12 cellular contexts compared by ENCODE assay signal in the genomic region with DNA sequence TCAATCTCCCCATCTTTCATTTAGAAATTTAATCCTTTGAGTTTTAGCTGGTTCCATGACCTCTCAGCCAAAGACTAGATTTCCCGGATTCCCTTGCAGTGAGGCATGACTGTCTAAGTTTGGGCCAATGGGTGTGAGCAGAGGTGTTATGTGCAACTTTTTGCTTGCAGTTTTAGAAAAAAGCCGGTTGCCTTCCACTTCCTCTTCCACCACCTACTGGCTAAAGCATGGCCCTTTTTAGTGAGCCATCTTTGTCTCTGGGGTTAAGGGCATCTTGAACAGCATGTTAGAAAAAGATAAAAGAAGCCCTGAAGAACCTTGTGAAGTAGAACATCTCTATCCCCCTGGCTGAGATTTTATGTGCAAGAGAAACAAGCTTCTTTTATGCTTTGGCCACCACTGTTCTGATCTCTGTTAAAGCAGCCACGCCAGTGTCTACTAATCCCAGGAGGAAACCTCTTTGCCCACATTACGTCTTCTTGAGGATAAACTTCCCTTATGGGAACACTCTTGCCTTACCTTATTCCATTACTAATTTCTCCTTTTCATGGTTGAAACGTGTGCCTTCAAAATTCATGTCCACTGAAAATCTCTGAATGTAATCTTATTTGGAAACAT.
DNase-seq lines count a peak whose midpoint lies in the region; ATAC-seq, FAIRE-seq and TF ChIP-seq lines count a peak whose summit lies in the region.
"Had no signal": no experiment of that assay in that cellular context is flagged by ENCODE, and none has a peak within 500 bp of the region (broad histone marks: within the 10 kb centered on the region; RNA-seq: fewer than 3 reads in every experiment).

No MANE protein-coding gene starts in this region.

- intact Hi-C loops in lower lobe of right lung (cut with DNase I), result no loop called here

- H4K8ac ChIP-seq in neuronal stem cell (ENCODE audit: low read depth, low read length), result no peak overlapping the region

- H3K36me3 ChIP-seq in GM23338 (ENCODE audit: insufficient read depth), result no peaks in the 10 kb centered on the region
- H3K36me3 ChIP-seq in WERI-Rb-1, result no peaks in the 10 kb centered on the region
- H3K36me3 ChIP-seq in lower lobe of right lung, result no peaks in the 10 kb centered on the region
- no peaks in the 10 kb centered on the region for H3K36me3 ChIP-seq in neuronal stem cell (replicated peaks in 1 of 2; ENCODE audit: control insufficient read depth in 2 of 2, insufficient read depth in 2 of 2, low read length in 2 of 2)
- H3K36me3 ChIP-seq: SJSA1 had no signal

- no peaks in the 10 kb centered on the region for H3K9me3 ChIP-seq in WERI-Rb-1 (ENCODE audit: severe bottlenecking)
- no peaks in the 10 kb centered on the region for H3K9me3 ChIP-seq in lower lobe of right lung
- peaks cover 0 to 2% of the 10 kb centered on the region in 2 donors for H3K9me3 ChIP-seq in neuronal stem cell (replicated peaks in 1 of 2; ENCODE audit: control insufficient read depth in 2 of 2, insufficient read depth in 1 of 2, low read depth in 1 of 2, low read length in 2 of 2)
- H3K9me3 ChIP-seq: SJSA1 had no signal

- no peaks in the 10 kb centered on the region for H3K36me3 Mint-ChIP-seq in GM23338 (ENCODE audit: low read depth)

- no peaks in the 10 kb centered on the region for H3K79me1 ChIP-seq in neuronal stem cell (ENCODE audit: low read depth, low read length)

- no peak overlapping the region for H2AFZ ChIP-seq in GM23338
- H2AFZ ChIP-seq in neuronal stem cell (ENCODE audit: low read length), result no peak overlapping the region

- H3K4me2 ChIP-seq in GM23338 (no peak overlapping the region), neuronal stem cell (ENCODE audit: insufficient read depth, low read length, poor library complexity, severe bottlenecking) (no peak overlapping the region)

- H3K27ac ChIP-seq in C4-2B (no peak overlapping the region), GM23338 (ENCODE audit: low read depth) (no peak overlapping the region), WERI-Rb-1 (no peak overlapping the region), lower lobe of right lung (no peak overlapping the region), neuronal stem cell (replicated peaks; ENCODE audit: low read length) (no peak overlapping the region)
- H3K27ac ChIP-seq: SJSA1 had no signal

- no peaks in the 10 kb centered on the region for H3F3A ChIP-seq in GM23338 (replicated peaks; ENCODE audit: low read depth)

- H3K9me2 ChIP-seq in GM23338 (ENCODE audit: insufficient read depth), result peaks cover 7% of the 10 kb centered on the region; the same call in 1 of the 2 replicates

- H3K4me3 ChIP-seq in GM23338 (no peak overlapping the region), WERI-Rb-1 (ENCODE audit: low read depth, low read length) (no peak overlapping the region), lower lobe of right lung (no peak overlapping the region), neuronal stem cell (ENCODE audit: low read length in 2 of 2) (no peak overlapping the region)
- H3K4me3 ChIP-seq: SJSA1 had no signal

- no peak overlapping the region for H3K18ac ChIP-seq in neuronal stem cell (ENCODE audit: low read length)

- no peak overlapping the region for H3K23ac ChIP-seq in neuronal stem cell (ENCODE audit: low read depth, low read length, poor library complexity)

- ATAC-seq in GM23338 (no peak), lower lobe of right lung (no peak), HG03565 (IDR thresholded peaks at IDR 0.05; ENCODE audit: unreplicated experiment) (no peak)

- H3K4me1 Mint-ChIP-seq in GM23338, result peaks cover 3% of the 10 kb centered on the region; the same call in 2 of the 3 replicates
- H3K4me1 Mint-ChIP-seq: central memory CD8-positive, alpha-beta T cell had no signal

- H2BK15ac ChIP-seq in neuronal stem cell (ENCODE audit: low read length), result no peak overlapping the region

- H2AK5ac ChIP-seq in neuronal stem cell (ENCODE audit: low read depth, low read length), result no peak overlapping the region

- H2BK5ac ChIP-seq in neuronal stem cell (ENCODE audit: low read length), result no peak overlapping the region

- no peak overlapping the region for H3K4ac ChIP-seq in neuronal stem cell (ENCODE audit: low read length)

- no peaks in the 10 kb centered on the region; the same call in 2 of the 3 replicates for H3K9me3 Mint-ChIP-seq in GM23338

- H4K20me1 ChIP-seq in GM23338 (replicated peaks; ENCODE audit: insufficient read depth), result no peaks in the 10 kb centered on the region

- H3K27ac Mint-ChIP-seq in GM23338, result no peak overlapping the region

- peaks cover 3% of the 10 kb centered on the region for H3K27me3 Mint-ChIP-seq in GM23338 (ENCODE audit: insufficient read depth, low read depth, poor library complexity)
- H3K27me3 Mint-ChIP-seq: central memory CD8-positive, alpha-beta T cell had no signal

- no peak for FAIRE-seq in HTR-8/SVneo (lab: Jason Lieb, UNC)

- TF ChIP-seq CTCF in C4-2B (conservative IDR thresholded peaks at IDR 0.05) (peak; percentile 77), GM23338 (conservative IDR thresholded peaks at IDR 0.05; ENCODE audit: low read depth in 2 of 2) (peak; percentile 35 to 55), WERI-Rb-1 (IDR thresholded peaks at IDR 0.05; ENCODE audit: low read depth, low read length) (peak; percentile 55; the same call in 1 of the 2 replicates), lower lobe of right lung (IDR thresholded peaks at IDR 0.05) (peak; percentile 18)

- no peak overlapping the region for H2BK12ac ChIP-seq in neuronal stem cell (ENCODE audit: low read length)

- no peak overlapping the region for H4K91ac ChIP-seq in neuronal stem cell (ENCODE audit: low read depth, low read length, poor library complexity)

- H3K4me1 ChIP-seq in GM23338 (ENCODE audit: insufficient read depth) (no peaks in the 10 kb centered on the region), lower lobe of right lung (no peaks in the 10 kb centered on the region), neuronal stem cell (ENCODE audit: control insufficient read depth in 2 of 2, insufficient read depth in 1 of 2, low read depth in 1 of 2, low read length in 2 of 2) (no peaks in the 10 kb centered on the region)
- H3K4me1 ChIP-seq: SJSA1 had no signal

- WGBS in neuronal stem cell (ENCODE audit: extremely low coverage in 2 of 2, insufficient read length in 2 of 2, insufficient replicate concordance in 1 of 2), 2 donors, result no CpG with 5 or more reads among the region's 5 CpGs

- H3K27me3 ChIP-seq in GM23338 (ENCODE audit: insufficient read depth) (no peaks in the 10 kb centered on the region), WERI-Rb-1 (ENCODE audit: insufficient read depth, low read depth, severe bottlenecking) (no peaks in the 10 kb centered on the region), lower lobe of right lung (ENCODE audit: low read depth) (no peaks in the 10 kb centered on the region), neuronal stem cell (ENCODE audit: control insufficient read depth in 3 of 3, insufficient read depth in 3 of 3, low read depth in 1 of 3, low read length in 3 of 3) (no peaks in the 10 kb centered on the region)
- H3K27me3 ChIP-seq: SJSA1 had no signal

- no peaks in the 10 kb centered on the region for H3K79me2 ChIP-seq in GM23338 (replicated peaks; ENCODE audit: insufficient read depth)

- H3K14ac ChIP-seq in neuronal stem cell (ENCODE audit: low read length), result no peak overlapping the region

- peak; percentile 26 for DNase-seq in GM23338 (ENCODE audit: low spot score)
- no peak for DNase-seq in WERI-Rb-1
- no peak for DNase-seq in lower lobe of right lung
- DNase-seq in cortex of kidney (lab: John Stamatoyannopoulos, UW), result no peak
- no peak for DNase-seq in neuronal stem cell (ENCODE audit: low spot score)
- DNase-seq in HTR-8/SVneo (ENCODE audit: insufficient read length, low spot score), result no peak
- DNase-seq: activated CD8-positive, alpha-beta memory T cell treated with anti-CD3 and anti-CD28 coated beads, Interleukin-2, amount 50 U/mL, for 4 hours; COR-L47 had no signal

- H3K9ac ChIP-seq in neuronal stem cell (ENCODE audit: low read depth, low read length, poor library complexity), result no peak overlapping the region

- no peak overlapping the region for H3K4me3 Mint-ChIP-seq in GM23338
- H3K4me3 Mint-ChIP-seq: central memory CD8-positive, alpha-beta T cell had no signal

- no peak overlapping the region for H2BK120ac ChIP-seq in neuronal stem cell (ENCODE audit: low read depth, low read length)

TF ChIP-seq in GM23338, 12 proteins besides CTCF, POLR2A, EP300 and RAD21 (continues in another document):
- TF ChIP-seq EZH2phosphoT487 (IDR thresholded peaks at IDR 0.05; ENCODE audit: unreplicated experiment) (no peak), STAT1 (IDR thresholded peaks at IDR 0.05; ENCODE audit: unreplicated experiment) (no peak), ZNF114 (CRISPR knock-in tag; IDR thresholded peaks at IDR 0.05) (no peak), CREB1 (CRISPR knock-in tag; IDR thresholded peaks at IDR 0.05; ENCODE audit: low read depth) (no peak), POLR2AphosphoS5 (IDR thresholded peaks at IDR 0.05; ENCODE audit: low read depth) (no peak), NANOG (IDR thresholded peaks at IDR 0.05; ENCODE audit: borderline replicate concordance) (no peak), ZNF331 (CRISPR knock-in tag; IDR thresholded peaks at IDR 0.05; ENCODE audit: low read depth) (no peak)
- TF ChIP-seq, protein P1, sequence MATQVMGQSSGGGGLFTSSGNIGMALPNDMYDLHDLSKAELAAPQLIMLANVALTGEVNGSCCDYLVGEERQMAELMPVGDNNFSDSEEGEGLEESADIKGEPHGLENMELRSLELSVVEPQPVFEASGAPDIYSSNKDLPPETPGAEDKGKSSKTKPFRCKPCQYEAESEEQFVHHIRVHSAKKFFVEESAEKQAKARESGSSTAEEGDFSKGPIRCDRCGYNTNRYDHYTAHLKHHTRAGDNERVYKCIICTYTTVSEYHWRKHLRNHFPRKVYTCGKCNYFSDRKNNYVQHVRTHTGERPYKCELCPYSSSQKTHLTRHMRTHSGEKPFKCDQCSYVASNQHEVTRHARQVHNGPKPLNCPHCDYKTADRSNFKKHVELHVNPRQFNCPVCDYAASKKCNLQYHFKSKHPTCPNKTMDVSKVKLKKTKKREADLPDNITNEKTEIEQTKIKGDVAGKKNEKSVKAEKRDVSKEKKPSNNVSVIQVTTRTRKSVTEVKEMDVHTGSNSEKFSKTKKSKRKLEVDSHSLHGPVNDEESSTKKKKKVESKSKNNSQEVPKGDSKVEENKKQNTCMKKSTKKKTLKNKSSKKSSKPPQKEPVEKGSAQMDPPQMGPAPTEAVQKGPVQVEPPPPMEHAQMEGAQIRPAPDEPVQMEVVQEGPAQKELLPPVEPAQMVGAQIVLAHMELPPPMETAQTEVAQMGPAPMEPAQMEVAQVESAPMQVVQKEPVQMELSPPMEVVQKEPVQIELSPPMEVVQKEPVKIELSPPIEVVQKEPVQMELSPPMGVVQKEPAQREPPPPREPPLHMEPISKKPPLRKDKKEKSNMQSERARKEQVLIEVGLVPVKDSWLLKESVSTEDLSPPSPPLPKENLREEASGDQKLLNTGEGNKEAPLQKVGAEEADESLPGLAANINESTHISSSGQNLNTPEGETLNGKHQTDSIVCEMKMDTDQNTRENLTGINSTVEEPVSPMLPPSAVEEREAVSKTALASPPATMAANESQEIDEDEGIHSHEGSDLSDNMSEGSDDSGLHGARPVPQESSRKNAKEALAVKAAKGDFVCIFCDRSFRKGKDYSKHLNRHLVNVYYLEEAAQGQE (IDR thresholded peaks at IDR 0.05; ENCODE audit: unreplicated experiment), result no peak

Comparison
In these comparisons a context has a peak if more than half of its experiments do, and no peak if none do; other contexts are left out.
1. CTCF ChIP-seq: peak in every context shown above with its lines; median percentile 77 in C4-2B; 55 in WERI-Rb-1; 45 in GM23338; 18 in lower lobe of right lung.